15 cellular contexts compared by ENCODE assay signal in genomic region chr5:42636946-42637345, GRCh38.
DNase-seq lines count a peak whose midpoint lies in the region; ATAC-seq and TF ChIP-seq lines count a peak whose summit lies in the region.
"Had no signal": no experiment of that assay in that cellular context is flagged by ENCODE, and none has a peak within 500 bp of the region (broad histone marks: within the 10 kb centered on the region; RNA-seq: fewer than 3 reads in every experiment).

No MANE protein-coding gene starts in this region.

- H2AFZ ChIP-seq in PC-3 (ENCODE audit: low read length) = no peak overlapping the region

- no peak for TF ChIP-seq CTCF in 22Rv1 (IDR thresholded peaks at IDR 0.05)
- no peak for TF ChIP-seq CTCF in PC-3 (conservative IDR thresholded peaks at IDR 0.05; ENCODE audit: low read depth, low read length)
- no peak for TF ChIP-seq CTCF in mucosa of descending colon (IDR thresholded peaks at IDR 0.05)

- H3K9me3 ChIP-seq in PC-3 (ENCODE audit: low read length) = no peaks in the 10 kb centered on the region
- H3K9me3 ChIP-seq in mucosa of descending colon = no peaks in the 10 kb centered on the region
- H3K9me3 ChIP-seq: BE2C, Caco-2 had no signal

- no peak overlapping the region for H3K4me2 ChIP-seq in PC-3 (ENCODE audit: low read length)

- no TSS peak for BruUV-seq in PC-3 (replicated peaks; lab: Mats Ljungman, UMichigan)

- no peaks in the 10 kb centered on the region for H3K27me3 ChIP-seq in PC-3 (ENCODE audit: low read length)
- H3K27me3 ChIP-seq: BE2C had no signal

- H3K4me1 ChIP-seq in PC-3 (ENCODE audit: insufficient read depth, low read length) (peaks cover 25% of the 10 kb centered on the region), mucosa of descending colon (ENCODE audit: low read depth) (no peaks in the 10 kb centered on the region)
- H3K4me1 ChIP-seq: BE2C had no signal

- POLR2A ChIA-PET in PC-3 (lab: Charles Lee; ENCODE audit: unreplicated experiment) = no interaction called here

- intact Hi-C loops in PC-3 (cut with micrococcal nuclease) = loop anchor here (5.0 kb wide), 1 partner anchor 215 kb away; the partner anchor contains the start of gene GHR
- intact Hi-C loops in mucosa of descending colon (cut with DNase I, micrococcal nuclease) = no loop called here

- ATAC-seq in PC-3 (no peak), mucosa of descending colon (peak; percentile 32)

- H3F3A ChIP-seq in PC-3 (ENCODE audit: low read length, unreplicated experiment) = peaks cover 7% of the 10 kb centered on the region

- H3K27ac ChIP-seq in 22Rv1 (0 out of 2 replicates have a peak overlapping the region, but pooled peaks have one; percentile 22), PC-3 (ENCODE audit: low read length) (no peak overlapping the region)

- no peak overlapping the region for H3K4me3 ChIP-seq in PC-3 (ENCODE audit: low read length)
- no peak overlapping the region for H3K4me3 ChIP-seq in mucosa of descending colon

- H3K36me3 ChIP-seq in PC-3 (ENCODE audit: low read depth, low read length) (no peaks in the 10 kb centered on the region), mucosa of descending colon (ENCODE audit: low read depth) (no peaks in the 10 kb centered on the region)
- H3K36me3 ChIP-seq: BE2C had no signal

- H3K9ac ChIP-seq in PC-3 (ENCODE audit: low read length) = no peak overlapping the region

- DNase-seq in HuH-7 (ENCODE audit: low spot score) (peak; percentile 8), PC-3 (peak; percentile 21), mucosa of descending colon (no peak), DMS153 (lab: John Stamatoyannopoulos, UW) (no peak), ecto neural progenitor cell (ENCODE audit: low spot score) (no peak)
- DNase-seq: BE2C; C1 segment of cervical spinal cord; CD4-positive, CD25-positive, alpha-beta regulatory T cell; CD8-positive, alpha-beta memory T cell; DND-41; EL; H9; KG1 had no signal

- no peaks in the 10 kb centered on the region for H3K9me2 ChIP-seq in PC-3 (replicated peaks; ENCODE audit: low read length)

- CTCF ChIA-PET in PC-3 (lab: Charles Lee) = interaction anchor here (0.7 to 1.5 kb wide), 2 partner anchors 253 to 409 kb away, joined by 3 to 4 read pairs; no protein-coding TSS in a partner anchor

- no peaks in the 10 kb centered on the region for H3K79me2 ChIP-seq in PC-3 (ENCODE audit: low read length)

- no peaks in the 10 kb centered on the region for H4K20me1 ChIP-seq in PC-3 (ENCODE audit: low read length)

Comparison
In these comparisons a context has a peak if more than half of its experiments do, and no peak if none do; other contexts are left out.
1. DNase-seq: peak in HuH-7 (single experiment) and PC-3 (single experiment); none in mucosa of descending colon (0 of 3), DMS153 (single experiment) and ecto neural progenitor cell (single experiment).